Comparison of ENCODE assay signal across 26 cellular contexts in the genomic region with DNA sequence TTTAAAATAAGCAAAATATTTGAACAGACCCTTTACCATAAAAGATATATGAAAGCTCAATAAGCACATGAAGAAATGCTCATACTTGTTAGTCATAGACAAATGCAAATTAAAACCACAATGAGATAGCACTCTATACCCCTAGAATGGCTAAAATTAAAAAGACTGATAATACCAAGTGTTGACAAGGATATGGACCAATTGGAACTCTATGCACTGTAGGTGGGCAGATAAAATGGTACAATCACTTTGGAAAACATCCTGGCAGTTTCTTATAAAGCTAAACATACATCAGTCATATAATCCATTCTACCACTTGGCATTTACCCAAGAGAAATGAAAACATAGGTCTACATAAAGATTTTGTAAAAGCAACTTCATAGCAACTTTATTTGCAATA.
"Had no signal": no experiment of that assay in that cellular context is flagged by ENCODE, and none has a peak within 500 bp of the region (broad histone marks: within the 10 kb centered on the region; RNA-seq: fewer than 3 reads in every experiment).

No MANE protein-coding gene starts in this region.

- ATAC-seq: naive thymus-derived CD4-positive, alpha-beta T cell; natural killer cell; psoas muscle; right cardiac atrium; stimulated activated effector memory CD8-positive, alpha-beta T cell treated with anti-CD3 and anti-CD28 coated beads, Interleukin-12 subunit alpha, Interleukin-12 subunit beta, amount 100 ng/mL, for 72 hours; stimulated activated naive B cell treated with anti-CD40 and anti-IgM and Interleukin-4, amounts not matched to agents 10 μg/mL and 1 μg/mL and 100 μg/mL, for 72 hours had no signal

- H3K79me2 ChIP-seq: parathyroid adenoma had no signal

- H3K9me3 ChIP-seq: ovary, psoas muscle, sigmoid colon, stomach, thoracic aorta, thyroid gland, upper lobe of left lung, vagina had no signal

- H3K4me3 ChIP-seq: neural progenitor cell, ovary, psoas muscle, sigmoid colon, stomach, thoracic aorta, thyroid gland, tibial nerve, upper lobe of left lung, vagina had no signal

- H3K9ac ChIP-seq: neural progenitor cell, parathyroid adenoma had no signal

- H2AFZ ChIP-seq: neural progenitor cell, parathyroid adenoma had no signal

- FAIRE-seq: urothelium cell line had no signal

- H3K4me2 ChIP-seq: neural progenitor cell had no signal

- H3K36me3 ChIP-seq: ovary, sigmoid colon, stomach, thoracic aorta, thyroid gland, tibial nerve, upper lobe of left lung, vagina had no signal

- H3K4me1 ChIP-seq: neural progenitor cell, parathyroid adenoma, psoas muscle, stomach, thyroid gland, tibial nerve, upper lobe of left lung, vagina had no signal

- H3K27me3 ChIP-seq: neural progenitor cell, ovary, sigmoid colon, stomach, thyroid gland, tibial nerve, upper lobe of left lung, vagina had no signal

- DNase-seq: naive thymus-derived CD4-positive, alpha-beta T cell; natural killer cell; occipital lobe; ovary; posterior cingulate gyrus; psoas muscle; right cardiac atrium; sigmoid colon; small intestine; stimulated activated CD4-positive, alpha-beta T cell treated with anti-CD3 and anti-CD28 coated beads, Interleukin-15, amount 100 ng/mL, for 24 hours; stimulated activated CD4-positive, alpha-beta T cell treated with anti-CD3 and anti-CD28 coated beads, Interleukin-2, amount 100 ng/mL, for 24 hours; stimulated activated CD4-positive, alpha-beta T cell treated with anti-CD3 and anti-CD28 coated beads, Interleukin-2, amount 100 ng/mL, for 48 hours; stimulated activated CD4-positive, alpha-beta T cell treated with anti-CD3 and anti-CD28 coated beads, Interleukin-4, amount 100 ng/mL, for 24 hours; stimulated activated naive B cell treated with anti-CD40 and anti-IgM and Interleukin-4, amounts not matched to agents 10 μg/mL and 1 μg/mL and 100 μg/mL, for 72 hours; stimulated activated naive CD4-positive, alpha-beta T cell treated with Interleukin-2 at 50 U/mL for 16 hours; stomach; thyroid gland; trophoblast cell; upper lobe of left lung had no signal

- H3K27ac ChIP-seq: neural progenitor cell, ovary, parathyroid adenoma, psoas muscle, sigmoid colon, stomach, thoracic aorta, thyroid gland, tibial nerve, upper lobe of left lung, vagina had no signal
